In the genomic region with DNA sequence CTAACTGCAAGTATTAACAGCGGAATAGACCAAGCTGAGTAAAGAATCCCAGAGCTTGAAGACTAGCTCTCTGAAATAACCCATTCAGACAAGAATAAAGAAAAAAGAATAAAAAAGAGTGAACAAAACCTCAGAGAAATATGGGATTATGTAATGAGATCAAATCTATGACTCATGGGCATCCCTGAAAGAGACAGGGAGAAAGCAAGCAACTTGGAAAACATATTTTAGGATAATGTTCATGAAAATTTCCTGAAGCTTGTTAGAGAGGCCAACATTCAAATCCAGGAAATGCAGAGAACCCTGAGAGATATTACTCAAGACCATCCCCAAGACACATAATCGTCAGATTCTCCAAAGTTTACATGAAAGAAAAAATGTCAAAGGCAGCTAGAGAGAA, we compare ENCODE assay signal across 17 cellular contexts. TPM values are rescaled to one million over a fixed set of nuclear protein-coding genes. Genes with fewer than 3 reads are reported as not detected.
DNase-seq lines count a peak whose midpoint lies in the region; ATAC-seq and TF ChIP-seq lines count a peak whose summit lies in the region.
"Had no signal": no experiment of that assay in that cellular context is flagged by ENCODE, and none has a peak within 500 bp of the region (broad histone marks: within the 10 kb centered on the region; RNA-seq: fewer than 3 reads in every experiment).

No MANE protein-coding gene starts in this region.

- peak; percentile 64 for ATAC-seq in sciatic nerve
- no peak for ATAC-seq in HG03342 (IDR thresholded peaks at IDR 0.05; ENCODE audit: unreplicated experiment)
- ATAC-seq: GM23338, PC-3 had no signal

- DNase-seq in HCEC 1CT, result peak; percentile 38
- DNase-seq in cardiac fibroblast (ENCODE audit: low read depth in 2 of 2), result peak; percentile 25 to 50
- DNase-seq in sciatic nerve (ENCODE audit: low spot score), result no peak
- DNase-seq in NCI-H524 (lab: John Stamatoyannopoulos, UW), result no peak
- DNase-seq: BE2C; CD4-positive, alpha-beta memory T cell; DND-41; KG1; MG63; NCI-H1105; NCI-H1694 treated with DMSO at 0.1 percent for 48 hours; NCI-H446; NCI-H748 treated with DMSO at 0.1 percent for 48 hours; PC-3; SK-N-SH had no signal

- no peak for TF ChIP-seq CTCF in cardiac fibroblast (IDR thresholded peaks at IDR 0.05; ENCODE audit: low read depth, low read length)

- no peak overlapping the region for H3K4me3 ChIP-seq in cardiac fibroblast (replicated peaks in 1 of 2; ENCODE audit: low read depth in 2 of 2, low read length in 2 of 2)
- H3K4me3 ChIP-seq: GM23338, MG63 had no signal

- intact Hi-C loops in sciatic nerve (cut with DNase I), result no loop called here

RNA-seq across cellular contexts. Expression of a gene that starts 17.3 kb away (rescaled TPM):
- total RNA-seq in sciatic nerve, result 1.5 TPM
- total RNA-seq: CD4-positive, alpha-beta memory T cell had no signal

RNA-seq across cellular contexts. Expression of a gene that starts 17.5 kb away (rescaled TPM):
- total RNA-seq in sciatic nerve, result 61.4 TPM

RNA-seq across cellular contexts. Expression of a gene that starts 21.2 kb away (rescaled TPM):
- 25.3 TPM for total RNA-seq in sciatic nerve

RNA-seq across cellular contexts. Expression of a gene that starts 29.7 kb away (rescaled TPM):
- total RNA-seq in sciatic nerve, result 62.5 TPM

RNA-seq across cellular contexts. Expression of a gene that starts 56.3 kb away (rescaled TPM):
- total RNA-seq in sciatic nerve, result 11.1 TPM

Comparison
In these comparisons a context has a peak if more than half of its experiments do, and no peak if none do; other contexts are left out.
1. DNase-seq: peak in HCEC 1CT (single experiment) and cardiac fibroblast (2 of 2); none in sciatic nerve (single experiment) and NCI-H524 (0 of 2).